ENCODE assay signal across 8 cellular contexts in genomic region chr11:6362868-6363678, GRCh38. TPM values are rescaled to one million over a fixed set of nuclear protein-coding genes. Genes with fewer than 3 reads are reported as not detected.
DNase-seq lines count a peak whose midpoint lies in the region; ATAC-seq and TF ChIP-seq lines count a peak whose summit lies in the region.

No MANE protein-coding gene starts in this region.

- no peaks in the 10 kb centered on the region for H3K9me3 ChIP-seq in SK-N-SH
- no peaks in the 10 kb centered on the region for H3K9me3 ChIP-seq in psoas muscle
- H3K9me3 ChIP-seq in vagina: no peaks in the 10 kb centered on the region

- peak; percentile 89 for TF ChIP-seq CTCF in SK-N-SH (IDR thresholded peaks at IDR 0.05)
- peak; percentile 86 for TF ChIP-seq CTCF in psoas muscle (IDR thresholded peaks at IDR 0.05)
- peak; percentile 47 to 72 (median 55) for TF ChIP-seq CTCF in vagina (IDR thresholded peaks at IDR 0.05)

- H3K36me3 Mint-ChIP-seq in activated naive CD8-positive, alpha-beta T cell treated with anti-CD3 and anti-CD28 coated beads for 36 hours: no peaks in the 10 kb centered on the region

- H3K36me3 ChIP-seq in SK-N-SH (replicated peaks in 1 of 2; ENCODE audit: control insufficient read depth in 1 of 2, insufficient read depth in 2 of 2, low read length in 1 of 2) (no peaks in the 10 kb centered on the region), psoas muscle (ENCODE audit: insufficient read depth in 1 of 2, low read depth in 1 of 2) (no peaks in the 10 kb centered on the region), vagina (no peaks in the 10 kb centered on the region)

- no peak overlapping the region for H3K27ac Mint-ChIP-seq in activated naive CD8-positive, alpha-beta T cell treated with anti-CD3 and anti-CD28 coated beads for 36 hours

- no peaks in the 10 kb centered on the region for H3K9me3 Mint-ChIP-seq in activated naive CD8-positive, alpha-beta T cell treated with anti-CD3 and anti-CD28 coated beads for 36 hours

- H3K4me2 ChIP-seq in SK-N-SH: no peak overlapping the region

- H3K4me3 Mint-ChIP-seq in activated naive CD8-positive, alpha-beta T cell treated with anti-CD3 and anti-CD28 coated beads for 36 hours: no peak overlapping the region

- H2AFZ ChIP-seq in SK-N-SH (ENCODE audit: low read depth): no peak overlapping the region

- intact Hi-C loops in cardiac septum (cut with DNase I) (loop anchor here (1.0 to 5.0 kb wide), 2 partner anchors 44 to 341 kb away; no protein-coding TSS in a partner anchor), psoas muscle (cut with DNase I) (loop anchor here in 1 of 2 donors (5.0 to 10.0 kb wide), 2 partner anchors 66 to 1238 kb away; no protein-coding TSS in a partner anchor), vagina (cut with DNase I) (loop anchor here (5.0 kb wide), 1 partner anchor 341 kb away; no protein-coding TSS in a partner anchor)

- H3K4me3 ChIP-seq in SK-N-SH (ENCODE audit: low read depth in 2 of 2, low read length in 1 of 2) (no peak overlapping the region; a peak in 1 of 4 replicates), psoas muscle (peak overlapping the region; percentile 18), vagina (no peak overlapping the region)

- WGBS in SK-N-SH (ENCODE audit: low lambda C conversion rate): 93% methylated on average over 5 of the region's 6 CpGs
- WGBS in psoas muscle, 3 donors: 18 to 47% (median 24%) methylated on average over 6 of the region's 6 CpGs

- H3K4me1 Mint-ChIP-seq in activated naive CD8-positive, alpha-beta T cell treated with anti-CD3 and anti-CD28 coated beads for 36 hours: no peaks in the 10 kb centered on the region

- no peaks in the 10 kb centered on the region for H3K27me3 Mint-ChIP-seq in activated naive CD8-positive, alpha-beta T cell treated with anti-CD3 and anti-CD28 coated beads for 36 hours

- peak; percentile 77 for TF ChIP-seq RAD21 in SK-N-SH (IDR thresholded peaks at IDR 0.05; ENCODE audit: low read length)

- H3K4me1 ChIP-seq in SK-N-SH (ENCODE audit: control insufficient read depth in 1 of 2, insufficient read depth in 2 of 2, low read depth in 1 of 2, low read length in 1 of 2) (no peaks in the 10 kb centered on the region), psoas muscle (peaks cover 12% of the 10 kb centered on the region), vagina (peaks cover under 1% of the 10 kb centered on the region)

- H4K20me1 ChIP-seq in SK-N-SH (ENCODE audit: insufficient read depth): no peaks in the 10 kb centered on the region

- no peaks in the 10 kb centered on the region for H3K79me2 ChIP-seq in SK-N-SH (ENCODE audit: insufficient read depth)

- no peak overlapping the region for H3K9ac ChIP-seq in SK-N-SH

- DNase-seq in G401 (ENCODE audit: low spot score) (peak; percentile 92), LoVo (ENCODE audit: low spot score) (peak; percentile 58), SK-N-SH (peak; percentile 74), cardiac septum (ENCODE audit: low spot score) (peak; percentile 89), psoas muscle (peak; percentile 83 to 90), vagina (ENCODE audit: extremely low spot score in 2 of 2) (no peak)
- peak; percentile 74 for DNase-seq in activated naive CD8-positive, alpha-beta T cell treated with anti-CD3 and anti-CD28 coated beads for 36 hours

- H3K9me2 ChIP-seq in SK-N-SH: no peaks in the 10 kb centered on the region

- no peak for TF ChIP-seq POLR2A in vagina (IDR thresholded peaks at IDR 0.05)

- H3K27ac ChIP-seq in SK-N-SH (ENCODE audit: low read depth in 2 of 2, low read length in 1 of 2) (no peak overlapping the region), psoas muscle (peak overlapping the region; percentile 91), vagina (no peak overlapping the region)

- no peaks in the 10 kb centered on the region for H3F3A ChIP-seq in SK-N-SH (replicated peaks; ENCODE audit: insufficient read depth)

- in situ Hi-C loops in G401 (cut with HindIII; ENCODE audit: low sequenced_read_pairs): no loop called here

- ATAC-seq in GM21825 (IDR thresholded peaks at IDR 0.05; ENCODE audit: unreplicated experiment): peak; percentile 85
- ATAC-seq in psoas muscle: peak; percentile 88 to 94 (median 91)

- POLR2A ChIA-PET in SK-N-SH (lab: Yijun Ruan, JAX): no interaction called here

- CTCF ChIA-PET in SK-N-SH (lab: Yijun Ruan, JAX): interaction anchor here (0.6 to 5.8 kb wide), 80 partner anchors 10 to 1727 kb away, joined by 3 to 114 read pairs (median 4); partner anchors contain the start of genes APBB1, ARFIP2, CNGA4 and FHIP1B

- no peak for TF ChIP-seq EP300 in SK-N-SH (IDR thresholded peaks at IDR 0.05; ENCODE audit: borderline replicate concordance in 1 of 2, low read depth in 1 of 2, low read length in 1 of 2)

- H3K27me3 ChIP-seq in SK-N-SH (ENCODE audit: insufficient read depth) (no peaks in the 10 kb centered on the region; the same call in 1 of the 2 replicates), psoas muscle (ENCODE audit: insufficient read depth in 3 of 3, low read length in 2 of 3) (no peaks in the 10 kb centered on the region), vagina (no peaks in the 10 kb centered on the region)

TF ChIP-seq in SK-N-SH, 30 proteins besides CTCF, POLR2A, EP300 and RAD21:
- TF ChIP-seq SMC3 (IDR thresholded peaks at IDR 0.05; ENCODE audit: low read depth, low read length) (peak; percentile 66), IRF3 (IDR thresholded peaks at IDR 0.05; ENCODE audit: low read depth, low read length) (no peak)
TF ChIP-seq in SK-N-SH: peak in this region for 1.

RNA-seq across cellular contexts. Expression of gene SMPD1, which starts 27.2 kb away (rescaled TPM):
- 7.3 and 14.1 TPM in 2 replicates for total RNA-seq in G401 (2014; rRNA removed; shearing (Covaris generic))
- polyA plus RNA-seq in SK-N-SH (2012; rRNA removed): 59.6 and 69.2 TPM in 2 replicates
- polyA plus RNA-seq in SK-N-SH (2012; cell fraction: cytosol; rRNA removed): 43.5 and 52.1 TPM in 2 replicates
- polyA plus RNA-seq in SK-N-SH (2012; cell fraction: nucleus; rRNA removed): 60.6 and 70.4 TPM in 2 replicates
- total RNA-seq in activated naive CD8-positive, alpha-beta T cell treated with anti-CD3 and anti-CD28 coated beads for 36 hours: 10 to 100 TPM; 12.9 to 16.9 TPM
- 57.8 TPM for total RNA-seq in cardiac septum
- total RNA-seq in psoas muscle: 10 to 100 TPM; 37.6 to 57.4 (median 39.1) TPM
- polyA plus RNA-seq in psoas muscle: 10 to 100 TPM; 32.7 to 50.9 (median 33.6) TPM
- 23.1 TPM for total RNA-seq in vagina

RNA-seq across cellular contexts. Expression of gene CAVIN3, which starts 42.8 kb away (rescaled TPM):
- total RNA-seq in G401 (2014; rRNA removed; shearing (Covaris generic)): 59.5 and 60.8 TPM in 2 replicates
- polyA plus RNA-seq in SK-N-SH (2012; rRNA removed) (21.5 and 23.5 TPM in 2 replicates), psoas muscle (10 to 100 TPM; 21.5 to 24.7 (median 23.5) TPM)
- 8.3 and 18.9 TPM in 2 replicates for polyA plus RNA-seq in SK-N-SH (2012; cell fraction: cytosol; rRNA removed)
- 12.5 and 30.8 TPM in 2 replicates for polyA plus RNA-seq in SK-N-SH (2012; cell fraction: nucleus; rRNA removed)
- 10 to 100 TPM; 26.3 to 30.0 TPM for total RNA-seq in activated naive CD8-positive, alpha-beta T cell treated with anti-CD3 and anti-CD28 coated beads for 36 hours
- total RNA-seq in cardiac septum (77.6 TPM), psoas muscle (10 to 100 TPM; 14.2 to 25.5 (median 15.4) TPM), vagina (156 TPM)

RNA-seq across cellular contexts. Expression of gene APBB1, which starts 55.8 kb away (rescaled TPM):
- total RNA-seq in G401 (2014; rRNA removed; shearing (Covaris generic)): 41.4 and 44.6 TPM in 2 replicates
- 32.9 and 35.9 TPM in 2 replicates for polyA plus RNA-seq in SK-N-SH (2012; rRNA removed)
- 15.9 and 26.3 TPM in 2 replicates for polyA plus RNA-seq in SK-N-SH (2012; cell fraction: cytosol; rRNA removed)
- polyA plus RNA-seq in SK-N-SH (2012; cell fraction: nucleus; rRNA removed): 49.9 and 56.0 TPM in 2 replicates
- total RNA-seq in activated naive CD8-positive, alpha-beta T cell treated with anti-CD3 and anti-CD28 coated beads for 36 hours: 10 to 100 TPM; 29.2 to 32.3 TPM
- total RNA-seq in cardiac septum: 72.0 TPM
- total RNA-seq in psoas muscle: 10 to 100 TPM; 36.5 to 53.9 (median 43.0) TPM
- 10 to 100 TPM; 39.5 to 49.5 (median 42.5) TPM for polyA plus RNA-seq in psoas muscle
- 59.7 TPM for total RNA-seq in vagina

Comparison
In these comparisons a context has a peak if more than half of its experiments do, and no peak if none do; other contexts are left out.
1. DNase-seq: peak in G401 (single experiment), LoVo (single experiment), SK-N-SH (single experiment), activated naive CD8-positive, alpha-beta T cell treated with anti-CD3 and anti-CD28 coated beads for 36 hours (single experiment), cardiac septum (single experiment) and psoas muscle (2 of 2); none in vagina (0 of 2).
2. Peak in every context shown above with its lines, with median percentiles within 50 percentile points of each other: CTCF ChIP-seq.